1 cellular context compared by ENCODE assay signal in the genomic region with DNA sequence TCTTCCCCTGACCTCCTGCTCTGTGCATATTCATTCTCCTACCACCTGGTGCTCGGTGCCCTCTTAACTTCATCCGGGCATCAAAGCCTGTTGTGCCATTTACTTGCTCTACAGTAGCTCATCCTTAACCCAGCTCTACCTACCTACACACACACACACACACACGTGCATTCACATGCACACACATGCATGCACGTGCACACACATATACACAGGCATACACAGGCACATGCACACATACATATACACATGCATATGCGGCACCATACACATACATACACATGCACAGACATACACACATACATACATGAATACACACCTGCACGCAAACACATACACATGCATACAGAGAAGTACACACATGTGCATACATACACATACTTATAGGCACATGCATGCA.
TF ChIP-seq lines count a peak whose summit lies in the region.

No MANE protein-coding gene starts in this region.

TF ChIP-seq in HepG2, 621 proteins besides CTCF, POLR2A, EP300 and RAD21:
- TF ChIP-seq ZNF83 (CRISPR knock-in tag; IDR thresholded peaks at IDR 0.05; ENCODE audit: borderline replicate concordance): no peak
- TF ChIP-seq SOX6 (IDR thresholded peaks at IDR 0.05): 0 out of 2 replicates have a peak, but pooled peaks have one; percentile 44
- TF ChIP-seq SOX6 (CRISPR knock-in tag; IDR thresholded peaks at IDR 0.05): no peak
- peak; percentile 99 for TF ChIP-seq MNT (IDR thresholded peaks at IDR 0.05)
- TF ChIP-seq, protein P1, sequence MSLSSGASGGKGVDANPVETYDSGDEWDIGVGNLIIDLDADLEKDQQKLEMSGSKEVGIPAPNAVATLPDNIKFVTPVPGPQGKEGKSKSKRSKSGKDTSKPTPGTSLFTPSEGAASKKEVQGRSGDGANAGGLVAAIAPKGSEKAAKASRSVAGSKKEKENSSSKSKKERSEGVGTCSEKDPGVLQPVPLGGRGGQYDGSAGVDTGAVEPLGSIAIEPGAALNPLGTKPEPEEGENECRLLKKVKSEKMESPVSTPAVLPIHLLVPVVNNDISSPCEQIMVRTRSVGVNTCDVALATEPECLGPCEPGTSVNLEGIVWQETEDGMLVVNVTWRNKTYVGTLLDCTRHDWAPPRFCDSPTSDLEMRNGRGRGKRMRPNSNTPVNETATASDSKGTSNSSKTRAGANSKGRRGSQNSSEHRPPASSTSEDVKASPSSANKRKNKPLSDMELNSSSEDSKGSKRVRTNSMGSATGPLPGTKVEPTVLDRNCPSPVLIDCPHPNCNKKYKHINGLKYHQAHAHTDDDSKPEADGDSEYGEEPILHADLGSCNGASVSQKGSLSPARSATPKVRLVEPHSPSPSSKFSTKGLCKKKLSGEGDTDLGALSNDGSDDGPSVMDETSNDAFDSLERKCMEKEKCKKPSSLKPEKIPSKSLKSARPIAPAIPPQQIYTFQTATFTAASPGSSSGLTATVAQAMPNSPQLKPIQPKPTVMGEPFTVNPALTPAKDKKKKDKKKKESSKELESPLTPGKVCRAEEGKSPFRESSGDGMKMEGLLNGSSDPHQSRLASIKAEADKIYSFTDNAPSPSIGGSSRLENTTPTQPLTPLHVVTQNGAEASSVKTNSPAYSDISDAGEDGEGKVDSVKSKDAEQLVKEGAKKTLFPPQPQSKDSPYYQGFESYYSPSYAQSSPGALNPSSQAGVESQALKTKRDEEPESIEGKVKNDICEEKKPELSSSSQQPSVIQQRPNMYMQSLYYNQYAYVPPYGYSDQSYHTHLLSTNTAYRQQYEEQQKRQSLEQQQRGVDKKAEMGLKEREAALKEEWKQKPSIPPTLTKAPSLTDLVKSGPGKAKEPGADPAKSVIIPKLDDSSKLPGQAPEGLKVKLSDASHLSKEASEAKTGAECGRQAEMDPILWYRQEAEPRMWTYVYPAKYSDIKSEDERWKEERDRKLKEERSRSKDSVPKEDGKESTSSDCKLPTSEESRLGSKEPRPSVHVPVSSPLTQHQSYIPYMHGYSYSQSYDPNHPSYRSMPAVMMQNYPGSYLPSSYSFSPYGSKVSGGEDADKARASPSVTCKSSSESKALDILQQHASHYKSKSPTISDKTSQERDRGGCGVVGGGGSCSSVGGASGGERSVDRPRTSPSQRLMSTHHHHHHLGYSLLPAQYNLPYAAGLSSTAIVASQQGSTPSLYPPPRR (CRISPR knock-in tag; IDR thresholded peaks at IDR 0.05; ENCODE audit: borderline replicate concordance): no peak
- TF ChIP-seq, protein P2, sequence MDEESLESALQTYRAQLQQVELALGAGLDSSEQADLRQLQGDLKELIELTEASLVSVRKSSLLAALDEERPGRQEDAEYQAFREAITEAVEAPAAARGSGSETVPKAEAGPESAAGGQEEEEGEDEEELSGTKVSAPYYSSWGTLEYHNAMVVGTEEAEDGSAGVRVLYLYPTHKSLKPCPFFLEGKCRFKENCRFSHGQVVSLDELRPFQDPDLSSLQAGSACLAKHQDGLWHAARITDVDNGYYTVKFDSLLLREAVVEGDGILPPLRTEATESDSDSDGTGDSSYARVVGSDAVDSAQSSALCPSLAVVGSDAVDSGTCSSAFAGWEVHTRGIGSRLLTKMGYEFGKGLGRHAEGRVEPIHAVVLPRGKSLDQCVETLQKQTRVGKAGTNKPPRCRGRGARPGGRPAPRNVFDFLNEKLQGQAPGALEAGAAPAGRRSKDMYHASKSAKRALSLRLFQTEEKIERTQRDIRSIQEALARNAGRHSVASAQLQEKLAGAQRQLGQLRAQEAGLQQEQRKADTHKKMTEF (CRISPR knock-in tag; IDR thresholded peaks at IDR 0.05): no peak
- no peak for TF ChIP-seq POGZ (CRISPR knock-in tag; IDR thresholded peaks at IDR 0.05)
- TF ChIP-seq PRPF4 (IDR thresholded peaks at IDR 0.05; ENCODE audit: low read depth, low read length, poor library complexity, severe bottlenecking): no peak
- TF ChIP-seq ATF7 (IDR thresholded peaks at IDR 0.05): 0 out of 2 replicates have a peak, but pooled peaks have one; percentile 20
- no peak for TF ChIP-seq ATF7 (CRISPR knock-in tag; IDR thresholded peaks at IDR 0.05)
- no peak for TF ChIP-seq ZNF224 (CRISPR knock-in tag; IDR thresholded peaks at IDR 0.05)
- TF ChIP-seq POLR2G (IDR thresholded peaks at IDR 0.05; ENCODE audit: low read depth, low read length): no peak
- peak; percentile 70; the same call in 1 of the 2 replicates for TF ChIP-seq NBN (conservative IDR thresholded peaks at IDR 0.05)
- TF ChIP-seq, protein P3, sequence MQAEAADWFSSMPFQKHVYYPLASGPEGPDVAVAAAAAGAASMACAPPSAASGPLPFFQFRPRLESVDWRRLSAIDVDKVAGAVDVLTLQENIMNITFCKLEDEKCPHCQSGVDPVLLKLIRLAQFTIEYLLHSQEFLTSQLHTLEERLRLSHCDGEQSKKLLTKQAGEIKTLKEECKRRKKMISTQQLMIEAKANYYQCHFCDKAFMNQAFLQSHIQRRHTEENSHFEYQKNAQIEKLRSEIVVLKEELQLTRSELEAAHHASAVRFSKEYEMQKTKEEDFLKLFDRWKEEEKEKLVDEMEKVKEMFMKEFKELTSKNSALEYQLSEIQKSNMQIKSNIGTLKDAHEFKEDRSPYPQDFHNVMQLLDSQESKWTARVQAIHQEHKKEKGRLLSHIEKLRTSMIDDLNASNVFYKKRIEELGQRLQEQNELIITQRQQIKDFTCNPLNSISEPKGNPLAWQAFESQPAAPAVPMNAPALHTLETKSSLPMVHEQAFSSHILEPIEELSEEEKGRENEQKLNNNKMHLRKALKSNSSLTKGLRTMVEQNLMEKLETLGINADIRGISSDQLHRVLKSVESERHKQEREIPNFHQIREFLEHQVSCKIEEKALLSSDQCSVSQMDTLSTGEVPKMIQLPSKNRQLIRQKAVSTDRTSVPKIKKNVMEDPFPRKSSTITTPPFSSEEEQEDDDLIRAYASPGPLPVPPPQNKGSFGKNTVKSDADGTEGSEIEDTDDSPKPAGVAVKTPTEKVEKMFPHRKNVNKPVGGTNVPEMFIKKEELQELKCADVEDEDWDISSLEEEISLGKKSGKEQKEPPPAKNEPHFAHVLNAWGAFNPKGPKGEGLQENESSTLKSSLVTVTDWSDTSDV (CRISPR knock-in tag; IDR thresholded peaks at IDR 0.05): no peak
- TF ChIP-seq, protein P4, sequence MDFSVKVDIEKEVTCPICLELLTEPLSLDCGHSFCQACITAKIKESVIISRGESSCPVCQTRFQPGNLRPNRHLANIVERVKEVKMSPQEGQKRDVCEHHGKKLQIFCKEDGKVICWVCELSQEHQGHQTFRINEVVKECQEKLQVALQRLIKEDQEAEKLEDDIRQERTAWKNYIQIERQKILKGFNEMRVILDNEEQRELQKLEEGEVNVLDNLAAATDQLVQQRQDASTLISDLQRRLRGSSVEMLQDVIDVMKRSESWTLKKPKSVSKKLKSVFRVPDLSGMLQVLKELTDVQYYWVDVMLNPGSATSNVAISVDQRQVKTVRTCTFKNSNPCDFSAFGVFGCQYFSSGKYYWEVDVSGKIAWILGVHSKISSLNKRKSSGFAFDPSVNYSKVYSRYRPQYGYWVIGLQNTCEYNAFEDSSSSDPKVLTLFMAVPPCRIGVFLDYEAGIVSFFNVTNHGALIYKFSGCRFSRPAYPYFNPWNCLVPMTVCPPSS (IDR thresholded peaks at IDR 0.05): 0 out of 2 replicates have a peak, but pooled peaks have one; percentile 19
- no peak for TF ChIP-seq CHD4 (IDR thresholded peaks at IDR 0.05; ENCODE audit: borderline replicate concordance, low read length)
- peak; percentile 57; the same call in 1 of the 2 replicates for TF ChIP-seq IKZF1 (IDR thresholded peaks at IDR 0.05)
